ENCODE assay signal across 8 cellular contexts in the genomic region with DNA sequence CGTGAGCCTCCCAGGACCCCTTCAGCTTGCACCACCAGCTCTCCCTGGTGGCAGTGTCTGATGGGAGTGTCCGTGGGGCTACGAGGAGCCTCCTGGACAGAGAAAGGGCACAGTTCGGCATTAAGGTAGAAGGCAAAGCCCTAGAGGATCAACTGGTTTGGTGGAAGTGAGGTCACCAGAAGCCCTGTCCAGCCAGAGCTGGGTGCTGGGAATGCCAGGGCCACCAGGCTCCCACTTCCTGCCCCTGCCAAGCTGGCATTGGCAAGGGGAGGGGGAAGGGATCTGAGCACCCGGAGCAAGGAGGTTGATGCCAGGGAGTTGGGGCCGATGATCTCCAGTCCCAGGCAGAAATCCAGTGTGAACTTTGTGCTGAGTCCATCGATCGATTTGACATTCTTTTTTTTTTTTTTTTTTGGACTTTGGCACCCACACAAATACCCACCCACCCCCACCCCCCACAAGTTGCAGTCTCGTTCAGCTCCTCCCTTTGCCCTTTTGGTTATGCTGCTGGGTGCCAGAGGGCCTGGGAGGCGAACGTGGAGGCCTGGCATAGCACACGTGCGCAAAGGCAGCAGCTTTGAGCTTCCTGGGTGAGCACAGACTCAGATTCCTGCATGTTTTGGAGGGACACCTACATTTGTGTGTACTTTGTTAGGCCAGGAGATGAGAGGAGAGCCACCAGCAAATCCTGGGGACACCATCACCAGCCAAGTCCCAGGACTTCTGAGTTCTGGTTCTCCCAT. TPM values are rescaled to one million over a fixed set of nuclear protein-coding genes. Genes with fewer than 3 reads are reported as not detected.
DNase-seq lines count a peak whose midpoint lies in the region; ATAC-seq and TF ChIP-seq lines count a peak whose summit lies in the region.

No MANE protein-coding gene starts in this region.

- peak overlapping the region in 9 of 10 donors; percentile 81 to 95 (median 88) for H3K4me3 ChIP-seq in heart right ventricle
- peak overlapping the region; percentile 92 for H3K4me3 ChIP-seq in mesodermal cell (ENCODE audit: extremely low read depth, insufficient read depth, low read length, poor library complexity, severe bottlenecking)
- peak overlapping the region; percentile 95 for H3K4me3 ChIP-seq in upper lobe of right lung

- POLR2A ChIA-PET in MCF 10A (lab: Yijun Ruan, JAX): interaction anchor here (0.6 to 3.6 kb wide), 10 partner anchors 9 to 315 kb away, joined by 3 to 31 read pairs (median 5); a partner anchor contains a TSS

- H3K36me3 Mint-ChIP-seq in MCF 10A (ENCODE audit: insufficient read depth, unreplicated experiment): no peaks in the 10 kb centered on the region

- H3K4me1 ChIP-seq in heart right ventricle (peaks cover 7 to 71% (median 36%) of the 10 kb centered on the region in 9 donors), mesodermal cell (ENCODE audit: control insufficient read depth, insufficient read depth, low read length, poor library complexity, severe bottlenecking) (peaks cover 34% of the 10 kb centered on the region), upper lobe of right lung (peaks cover 37% of the 10 kb centered on the region)

- peaks cover 0 to 9% (median 0%) of the 10 kb centered on the region in 9 donors for H3K36me3 ChIP-seq in heart right ventricle
- peaks cover 20% of the 10 kb centered on the region for H3K36me3 ChIP-seq in mesodermal cell (ENCODE audit: control insufficient read depth, insufficient read depth, low read length)
- no peaks in the 10 kb centered on the region for H3K36me3 ChIP-seq in upper lobe of right lung

- BruUV-seq in MCF 10A (replicated peaks; lab: Mats Ljungman, UMichigan): no TSS peak

- peak overlapping the region; percentile 88 for H3K4me3 Mint-ChIP-seq in MCF 10A (ENCODE audit: unreplicated experiment)

- no peaks in the 10 kb centered on the region for H3K27me3 ChIP-seq in heart right ventricle
- no peaks in the 10 kb centered on the region for H3K27me3 ChIP-seq in upper lobe of right lung

- CTCF ChIA-PET in MCF 10A (lab: Yijun Ruan, JAX): interaction anchor here (0.6 to 3.2 kb wide), 7 partner anchors 9 to 323 kb away, joined by 3 to 30 read pairs (median 4); no protein-coding TSS in a partner anchor

- H3K27ac ChIP-seq in heart right ventricle (peak overlapping the region in 8 of 10 donors; percentile 57 to 92 (median 84)), mesodermal cell (ENCODE audit: low read depth, low read length, severe bottlenecking) (no peak overlapping the region), upper lobe of right lung (peak overlapping the region; percentile 81)

- no peaks in the 10 kb centered on the region for H3K9me3 ChIP-seq in heart right ventricle
- no peaks in the 10 kb centered on the region for H3K9me3 ChIP-seq in mesodermal cell (ENCODE audit: control insufficient read depth, low read length)
- no peaks in the 10 kb centered on the region for H3K9me3 ChIP-seq in upper lobe of right lung

- H3K9me3 Mint-ChIP-seq in MCF 10A (ENCODE audit: unreplicated experiment): no peaks in the 10 kb centered on the region

- no peak for DNase-seq in heart right ventricle
- no peak for DNase-seq in left ventricle myocardium superior
- DNase-seq in MCF 10A (ENCODE audit: unreplicated experiment): no peak
- no peak for DNase-seq in upper lobe of right lung
- DNase-seq in NCI-H146 treated with DMSO at 0.1 percent for 48 hours (lab: John Stamatoyannopoulos, UW; ENCODE audit: unreplicated experiment): no peak

- TF ChIP-seq CTCF in heart right ventricle (IDR thresholded peaks at IDR 0.05): no peak
- TF ChIP-seq CTCF in MCF 10A (IDR thresholded peaks at IDR 0.05; ENCODE audit: unreplicated experiment): no peak
- no peak for TF ChIP-seq CTCF in upper lobe of right lung (IDR thresholded peaks at IDR 0.05)

- no peaks in the 10 kb centered on the region for H3K27me3 Mint-ChIP-seq in MCF 10A (ENCODE audit: insufficient read depth, unreplicated experiment)

- H3K4me1 Mint-ChIP-seq in MCF 10A (ENCODE audit: insufficient read depth, unreplicated experiment): peaks cover 29% of the 10 kb centered on the region

- 63 to 81% methylated on average over 13 of the region's 13 CpGs for WGBS in heart right ventricle, 2 donors
- WGBS in mesodermal cell (ENCODE audit: insufficient coverage in 2 of 2), 2 experiments: 79 to 87% methylated on average over 9 to 11 of the region's 13 CpGs

- H3K27ac Mint-ChIP-seq in MCF 10A (ENCODE audit: low read depth, unreplicated experiment): peak overlapping the region; percentile 55

- ATAC-seq in heart right ventricle: peak in 3 of 8 donors; percentile 12 to 24 (median 13)
- no peak for ATAC-seq in left ventricle myocardium superior
- no peak for ATAC-seq in upper lobe of right lung
- no peak for ATAC-seq in GM19397 (IDR thresholded peaks at IDR 0.05; ENCODE audit: unreplicated experiment)
- ATAC-seq in HG02642 (IDR thresholded peaks at IDR 0.05; ENCODE audit: poor library complexity, unreplicated experiment): no peak

- intact Hi-C loops in heart right ventricle (cut with DNase I): no loop called here
- intact Hi-C loops in left ventricle myocardium superior (cut with micrococcal nuclease): no loop called here
- intact Hi-C loops in MCF 10A (cut with micrococcal nuclease): no loop called here
- intact Hi-C loops in upper lobe of right lung (cut with DNase I): no loop called here

RNA-seq across cellular contexts. Expression of a gene that starts 2.1 kb away (rescaled TPM):
- total RNA-seq in heart right ventricle (10 to 100 TPM in 6 of 10 donors, 1 to 10 TPM in 4; 6.7 to 33.4 (median 12.7) TPM), left ventricle myocardium superior (16.0 TPM), MCF 10A (2022) (23.9 and 25.3 TPM in 2 replicates), upper lobe of right lung (28.4 TPM)
- 10 to 100 TPM in 1 of 2 donors, 1 to 10 TPM in 1; 6.9 to 24.5 TPM for polyA plus RNA-seq in heart right ventricle
- polyA plus RNA-seq in mesodermal cell (2013, experiment 1 of 2): 178 TPM
- polyA plus RNA-seq in mesodermal cell (2013, experiment 2 of 2): 224 TPM

RNA-seq across cellular contexts. Expression of a gene that starts 13.4 kb away (rescaled TPM):
- 1 to 10 TPM in 9 of 10 donors, under 1 TPM in 1; 0.95 to 2.8 (median 1.6) TPM for total RNA-seq in heart right ventricle
- polyA plus RNA-seq in heart right ventricle: 1 to 10 TPM in 1 of 2 donors, under 1 TPM in 1; 0.93 to 2.7 TPM
- total RNA-seq in left ventricle myocardium superior: 2.8 TPM
- total RNA-seq in MCF 10A (2022): not detected in 2 replicates
- polyA plus RNA-seq in mesodermal cell (2013, experiment 1 of 2): 11.7 TPM
- 16.4 TPM for polyA plus RNA-seq in mesodermal cell (2013, experiment 2 of 2)
- total RNA-seq in upper lobe of right lung: 6.8 TPM

RNA-seq across cellular contexts. Expression of a gene that starts 25.6 kb away (rescaled TPM):
- total RNA-seq in heart right ventricle (10 to 100 TPM; 10.6 to 25.9 (median 17.0) TPM), left ventricle myocardium superior (21.1 TPM), MCF 10A (2022) (58.1 and 64.8 TPM in 2 replicates), upper lobe of right lung (40.8 TPM)
- polyA plus RNA-seq in heart right ventricle: 10 to 100 TPM; 33.6 to 42.9 TPM
- 35.2 TPM for polyA plus RNA-seq in mesodermal cell (2013, experiment 1 of 2)
- polyA plus RNA-seq in mesodermal cell (2013, experiment 2 of 2): 24.6 TPM

RNA-seq across cellular contexts. Expression of a gene that starts 37.8 kb away (rescaled TPM):
- 1 to 10 TPM in 1 of 10 donors, under 1 TPM in 6, not detected in 3; 0.13 to 4.5 (median 0.34) TPM for total RNA-seq in heart right ventricle
- under 1 TPM; 0.15 to 0.36 TPM for polyA plus RNA-seq in heart right ventricle
- total RNA-seq in left ventricle myocardium superior: not detected
- total RNA-seq in MCF 10A (2022): not detected in 2 replicates
- polyA plus RNA-seq in mesodermal cell (2013, experiment 1 of 2): not detected
- not detected for polyA plus RNA-seq in mesodermal cell (2013, experiment 2 of 2)
- 38.0 TPM for total RNA-seq in upper lobe of right lung
